ENCODE assay signal across 14 cellular contexts in genomic region chr17:82053556-82054263, GRCh38. TPM values are rescaled to one million over a fixed set of nuclear protein-coding genes. Genes with fewer than 3 reads are reported as not detected.
DNase-seq lines count a peak whose midpoint lies in the region; ATAC-seq and TF ChIP-seq lines count a peak whose summit lies in the region.
"Had no signal": no experiment of that assay in that cellular context is flagged by ENCODE, and none has a peak within 500 bp of the region (broad histone marks: within the 10 kb centered on the region; RNA-seq: fewer than 3 reads in every experiment).

No MANE protein-coding gene starts in this region.

- POLR2A ChIA-PET in naive thymus-derived CD8-positive, alpha-beta T cell (lab: Charles Lee) = interaction anchor here (5.0 kb wide), 1 partner anchor 12 kb away, joined by 38 read pairs; the partner anchor contains the start of gene DUS1L

- intact Hi-C loops in activated T-helper 1 cell treated with anti-CD3 and anti-CD28 coated beads, Interleukin-12 subunit alpha, Interleukin-12 subunit beta, Interleukin-2, Interleukin-4 antibody, amounts not matched to agents 30 ng/mL and 10 ng/mL and 1 ng/mL, durations not matched to agents 14 hours and 24 hours and 36 hours (cut with micrococcal nuclease) = loop anchor here (5.0 kb wide), 1 partner anchor 44 kb away; the partner anchor contains the start of gene FASN

- peak overlapping the region; percentile 80; the same call in 1 of the 2 replicates for H3K4me3 ChIP-seq in AG10803 (ENCODE audit: low read length)

- peaks cover 8% of the 10 kb centered on the region for H3K4me1 Mint-ChIP-seq in activated T-helper 1 cell treated with anti-CD3 and anti-CD28 coated beads, Interleukin-12 subunit alpha, Interleukin-12 subunit beta, Interleukin-2, Interleukin-4 antibody, amounts not matched to agents 30 ng/mL and 10 ng/mL and 1 ng/mL, durations not matched to agents 14 hours and 24 hours and 36 hours (ENCODE audit: low read depth)
- H3K4me1 Mint-ChIP-seq in naive thymus-derived CD8-positive, alpha-beta T cell = peaks cover 4 to 32% (median 14%) of the 10 kb centered on the region in 4 donors

- peak overlapping the region; percentile 88 for H3K4me3 Mint-ChIP-seq in activated T-helper 1 cell treated with anti-CD3 and anti-CD28 coated beads, Interleukin-12 subunit alpha, Interleukin-12 subunit beta, Interleukin-2, Interleukin-4 antibody, amounts not matched to agents 30 ng/mL and 10 ng/mL and 1 ng/mL, durations not matched to agents 14 hours and 24 hours and 36 hours
- peak overlapping the region; percentile 15 to 86 (median 79) for H3K4me3 Mint-ChIP-seq in naive thymus-derived CD8-positive, alpha-beta T cell

- H3K27me3 Mint-ChIP-seq in activated T-helper 1 cell treated with anti-CD3 and anti-CD28 coated beads, Interleukin-12 subunit alpha, Interleukin-12 subunit beta, Interleukin-2, Interleukin-4 antibody, amounts not matched to agents 30 ng/mL and 10 ng/mL and 1 ng/mL, durations not matched to agents 14 hours and 24 hours and 36 hours (ENCODE audit: insufficient read depth) = no peaks in the 10 kb centered on the region
- no peaks in the 10 kb centered on the region for H3K27me3 Mint-ChIP-seq in naive thymus-derived CD8-positive, alpha-beta T cell

- no peak for TF ChIP-seq CTCF in AG10803 (conservative IDR thresholded peaks at IDR 0.05; ENCODE audit: low read length)

- H3K27ac Mint-ChIP-seq in activated T-helper 1 cell treated with anti-CD3 and anti-CD28 coated beads, Interleukin-12 subunit alpha, Interleukin-12 subunit beta, Interleukin-2, Interleukin-4 antibody, amounts not matched to agents 30 ng/mL and 10 ng/mL and 1 ng/mL, durations not matched to agents 14 hours and 24 hours and 36 hours = no peak overlapping the region
- H3K27ac Mint-ChIP-seq in naive thymus-derived CD8-positive, alpha-beta T cell = peak overlapping the region in 8 of 10 donors; percentile 24 to 80 (median 44)

- DNase-seq in AG10803 (ENCODE audit: low read depth) = no peak
- DNase-seq in Daoy (ENCODE audit: low read depth) = peak; percentile 6
- no peak for DNase-seq in activated T-helper 1 cell treated with anti-CD3 and anti-CD28 coated beads, Interleukin-12 subunit alpha, Interleukin-12 subunit beta, Interleukin-2, Interleukin-4 antibody, amounts not matched to agents 30 ng/mL and 10 ng/mL and 1 ng/mL, durations not matched to agents 14 hours and 24 hours and 36 hours (ENCODE audit: low spot score)
- peak in 1 of 10 donors; percentile 57 for DNase-seq in naive thymus-derived CD8-positive, alpha-beta T cell
- DNase-seq in HK-2 (ENCODE audit: unreplicated experiment) = no peak
- no peak for DNase-seq in activated CD4-positive, CD25-positive, alpha-beta regulatory T cell treated with anti-CD3 and anti-CD28 coated beads, Interleukin-2, amount 50 U/mL, for 72 hours
- no peak for DNase-seq in NCI-H446 (lab: John Stamatoyannopoulos, UW)
- DNase-seq: activated gamma-delta T cell treated with Interleukin-2 at 50 U/mL for 16 hours, hippocampal formation, mammary epithelial cell, NCI-H1105, sigmoid colon, T1000 had no signal

- no peaks in the 10 kb centered on the region for H3K9me3 Mint-ChIP-seq in activated T-helper 1 cell treated with anti-CD3 and anti-CD28 coated beads, Interleukin-12 subunit alpha, Interleukin-12 subunit beta, Interleukin-2, Interleukin-4 antibody, amounts not matched to agents 30 ng/mL and 10 ng/mL and 1 ng/mL, durations not matched to agents 14 hours and 24 hours and 36 hours
- H3K9me3 Mint-ChIP-seq in naive thymus-derived CD8-positive, alpha-beta T cell = no peaks in the 10 kb centered on the region

- H3K36me3 Mint-ChIP-seq in activated T-helper 1 cell treated with anti-CD3 and anti-CD28 coated beads, Interleukin-12 subunit alpha, Interleukin-12 subunit beta, Interleukin-2, Interleukin-4 antibody, amounts not matched to agents 30 ng/mL and 10 ng/mL and 1 ng/mL, durations not matched to agents 14 hours and 24 hours and 36 hours (ENCODE audit: low read depth) = peaks cover 4% of the 10 kb centered on the region
- peaks cover 0 to 18% (median 0%) of the 10 kb centered on the region in 3 donors for H3K36me3 Mint-ChIP-seq in naive thymus-derived CD8-positive, alpha-beta T cell

- no peak for ATAC-seq in naive thymus-derived CD8-positive, alpha-beta T cell
- ATAC-seq in HG02981 (IDR thresholded peaks at IDR 0.05; ENCODE audit: unreplicated experiment) = no peak

RNA-seq across cellular contexts. Expression of gene GPS1, which starts 2.0 kb away (rescaled TPM):
- 180 and 190 TPM in 2 replicates for total RNA-seq in Daoy (2014; rRNA removed; shearing (Covaris generic))
- 112 and 124 TPM in 2 replicates for total RNA-seq in activated T-helper 1 cell treated with anti-CD3 and anti-CD28 coated beads, Interleukin-12 subunit alpha, Interleukin-12 subunit beta, Interleukin-2, Interleukin-4 antibody, amounts not matched to agents 30 ng/mL and 10 ng/mL and 1 ng/mL, durations not matched to agents 14 hours and 24 hours and 36 hours
- 10 to 100 TPM; 88.2 to 91.4 TPM for total RNA-seq in naive thymus-derived CD8-positive, alpha-beta T cell
- 100 to 1,000 TPM; 122 to 140 (median 126) TPM for polyA plus RNA-seq in naive thymus-derived CD8-positive, alpha-beta T cell

RNA-seq across cellular contexts. Expression of gene RFNG, which starts 2.1 kb away (rescaled TPM):
- 18.8 and 20.2 TPM in 2 replicates for total RNA-seq in Daoy (2014; rRNA removed; shearing (Covaris generic))
- 24.1 and 26.8 TPM in 2 replicates for total RNA-seq in activated T-helper 1 cell treated with anti-CD3 and anti-CD28 coated beads, Interleukin-12 subunit alpha, Interleukin-12 subunit beta, Interleukin-2, Interleukin-4 antibody, amounts not matched to agents 30 ng/mL and 10 ng/mL and 1 ng/mL, durations not matched to agents 14 hours and 24 hours and 36 hours
- total RNA-seq in naive thymus-derived CD8-positive, alpha-beta T cell = 10 to 100 TPM; 38.5 to 42.1 TPM
- polyA plus RNA-seq in naive thymus-derived CD8-positive, alpha-beta T cell = 1 to 10 TPM; 2.2 to 8.5 (median 4.8) TPM

RNA-seq across cellular contexts. Expression of gene DUS1L, which starts 11.9 kb away (rescaled TPM):
- 82.5 and 99.0 TPM in 2 replicates for total RNA-seq in Daoy (2014; rRNA removed; shearing (Covaris generic))
- total RNA-seq in activated T-helper 1 cell treated with anti-CD3 and anti-CD28 coated beads, Interleukin-12 subunit alpha, Interleukin-12 subunit beta, Interleukin-2, Interleukin-4 antibody, amounts not matched to agents 30 ng/mL and 10 ng/mL and 1 ng/mL, durations not matched to agents 14 hours and 24 hours and 36 hours = 231 and 235 TPM in 2 replicates
- 100 to 1,000 TPM; 142 to 151 TPM for total RNA-seq in naive thymus-derived CD8-positive, alpha-beta T cell
- 100 to 1,000 TPM in 1 of 3 donors, 10 to 100 TPM in 2; 68.6 to 167 (median 92.1) TPM for polyA plus RNA-seq in naive thymus-derived CD8-positive, alpha-beta T cell

RNA-seq across cellular contexts. Expression of gene DCXR, which starts 16.2 kb away (rescaled TPM):
- 57.0 and 92.7 TPM in 2 replicates for total RNA-seq in Daoy (2014; rRNA removed; shearing (Covaris generic))
- total RNA-seq in activated T-helper 1 cell treated with anti-CD3 and anti-CD28 coated beads, Interleukin-12 subunit alpha, Interleukin-12 subunit beta, Interleukin-2, Interleukin-4 antibody, amounts not matched to agents 30 ng/mL and 10 ng/mL and 1 ng/mL, durations not matched to agents 14 hours and 24 hours and 36 hours = 123 and 125 TPM in 2 replicates
- 10 to 100 TPM; 72.5 to 81.0 TPM for total RNA-seq in naive thymus-derived CD8-positive, alpha-beta T cell
- polyA plus RNA-seq in naive thymus-derived CD8-positive, alpha-beta T cell = 100 to 1,000 TPM; 113 to 185 (median 127) TPM

RNA-seq across cellular contexts. Expression of gene RAC3, which starts 22.2 kb away (rescaled TPM):
- 9.3 and 16.9 TPM in 2 replicates for total RNA-seq in Daoy (2014; rRNA removed; shearing (Covaris generic))
- 7.6 and 9.4 TPM in 2 replicates for total RNA-seq in activated T-helper 1 cell treated with anti-CD3 and anti-CD28 coated beads, Interleukin-12 subunit alpha, Interleukin-12 subunit beta, Interleukin-2, Interleukin-4 antibody, amounts not matched to agents 30 ng/mL and 10 ng/mL and 1 ng/mL, durations not matched to agents 14 hours and 24 hours and 36 hours
- total RNA-seq in naive thymus-derived CD8-positive, alpha-beta T cell = 1 to 10 TPM; 1.4 to 1.5 TPM
- not detected for polyA plus RNA-seq in naive thymus-derived CD8-positive, alpha-beta T cell
